Comparison of ENCODE assay signal across 1 cellular context in the genomic region with DNA sequence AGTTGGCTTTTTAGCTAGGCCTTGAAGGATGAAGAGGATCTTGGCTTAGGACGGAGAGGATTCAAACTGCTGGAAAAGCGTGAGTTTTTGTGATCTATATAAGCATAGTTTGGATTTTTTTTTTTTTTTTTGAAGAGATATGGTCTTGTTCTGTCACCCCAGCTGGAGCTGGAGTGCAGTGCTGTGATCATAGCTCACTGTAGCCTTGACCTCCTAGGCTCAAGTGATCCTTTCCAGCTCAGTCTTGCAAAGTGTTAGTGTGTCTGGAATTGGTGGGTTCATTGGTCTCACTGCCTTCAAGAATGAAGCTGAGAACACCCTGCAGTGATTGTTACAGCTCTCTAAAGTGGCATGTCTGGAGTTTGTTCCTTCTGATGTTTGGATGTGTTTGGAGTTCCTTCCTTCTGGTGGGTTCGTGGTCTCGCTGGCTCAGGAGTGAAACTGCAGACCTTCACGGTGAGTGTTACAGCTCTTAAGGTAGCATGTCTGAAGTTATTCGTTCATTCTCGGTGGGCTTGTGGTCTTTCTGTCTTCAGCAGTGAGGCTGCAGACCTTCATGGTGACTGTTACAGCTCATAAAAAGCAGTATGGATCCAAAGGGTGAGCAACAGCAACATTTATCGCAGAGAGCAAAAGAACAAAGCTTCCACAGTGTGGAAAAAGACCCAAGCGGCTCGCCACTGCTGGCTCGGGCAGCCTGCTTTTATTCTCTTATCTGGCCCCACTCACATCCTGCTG.
TF ChIP-seq lines count a peak whose summit lies in the region.

No MANE protein-coding gene starts in this region.

TF ChIP-seq in HepG2, 621 proteins besides CTCF, POLR2A, EP300 and RAD21 (continued from another document):
- no peak for TF ChIP-seq PTBP1 (IDR thresholded peaks at IDR 0.05; ENCODE audit: low read depth, low read length, poor library complexity, severe bottlenecking)
- no peak for TF ChIP-seq HNRNPUL1 (IDR thresholded peaks at IDR 0.05; ENCODE audit: low read depth, low read length)
- TF ChIP-seq, protein P1, sequence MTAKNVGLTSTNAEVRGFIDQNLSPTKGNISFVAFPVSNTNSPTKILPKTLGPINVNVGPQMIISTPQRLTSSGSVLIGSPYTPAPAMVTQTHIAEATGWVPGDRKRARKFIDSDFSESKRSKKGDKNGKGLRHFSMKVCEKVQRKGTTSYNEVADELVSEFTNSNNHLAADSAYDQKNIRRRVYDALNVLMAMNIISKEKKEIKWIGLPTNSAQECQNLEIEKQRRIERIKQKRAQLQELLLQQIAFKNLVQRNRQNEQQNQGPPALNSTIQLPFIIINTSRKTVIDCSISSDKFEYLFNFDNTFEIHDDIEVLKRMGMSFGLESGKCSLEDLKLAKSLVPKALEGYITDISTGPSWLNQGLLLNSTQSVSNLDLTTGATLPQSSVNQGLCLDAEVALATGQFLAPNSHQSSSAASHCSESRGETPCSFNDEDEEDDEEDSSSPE (CRISPR knock-in tag; IDR thresholded peaks at IDR 0.05): no peak
- TF ChIP-seq ZNF674 (CRISPR knock-in tag; IDR thresholded peaks at IDR 0.05; ENCODE audit: low read depth): no peak
- TF ChIP-seq ZKSCAN1 (IDR thresholded peaks at IDR 0.05; ENCODE audit: low read length): no peak
- 0 out of 2 replicates have a peak, but pooled peaks have one; percentile 54 for TF ChIP-seq ZNF235 (CRISPR knock-in tag; IDR thresholded peaks at IDR 0.05; ENCODE audit: borderline replicate concordance)
- no peak for TF ChIP-seq BORCS8-MEF2B (CRISPR knock-in tag; IDR thresholded peaks at IDR 0.05)
- no peak for TF ChIP-seq ZNF460 (CRISPR knock-in tag; IDR thresholded peaks at IDR 0.05; ENCODE audit: borderline replicate concordance)
- no peak for TF ChIP-seq RARG (CRISPR knock-in tag; IDR thresholded peaks at IDR 0.05; ENCODE audit: low read depth)
- peak; percentile 69 for TF ChIP-seq POLR2AphosphoS5 (IDR thresholded peaks at IDR 0.05; ENCODE audit: low read depth, low read length)
- TF ChIP-seq, protein P2, sequence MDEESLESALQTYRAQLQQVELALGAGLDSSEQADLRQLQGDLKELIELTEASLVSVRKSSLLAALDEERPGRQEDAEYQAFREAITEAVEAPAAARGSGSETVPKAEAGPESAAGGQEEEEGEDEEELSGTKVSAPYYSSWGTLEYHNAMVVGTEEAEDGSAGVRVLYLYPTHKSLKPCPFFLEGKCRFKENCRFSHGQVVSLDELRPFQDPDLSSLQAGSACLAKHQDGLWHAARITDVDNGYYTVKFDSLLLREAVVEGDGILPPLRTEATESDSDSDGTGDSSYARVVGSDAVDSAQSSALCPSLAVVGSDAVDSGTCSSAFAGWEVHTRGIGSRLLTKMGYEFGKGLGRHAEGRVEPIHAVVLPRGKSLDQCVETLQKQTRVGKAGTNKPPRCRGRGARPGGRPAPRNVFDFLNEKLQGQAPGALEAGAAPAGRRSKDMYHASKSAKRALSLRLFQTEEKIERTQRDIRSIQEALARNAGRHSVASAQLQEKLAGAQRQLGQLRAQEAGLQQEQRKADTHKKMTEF (CRISPR knock-in tag; IDR thresholded peaks at IDR 0.05): 0 out of 2 replicates have a peak, but pooled peaks have one; percentile 36
- TF ChIP-seq ZNF350 (CRISPR knock-in tag; IDR thresholded peaks at IDR 0.05; ENCODE audit: borderline replicate concordance, low read depth): no peak
- TF ChIP-seq ZNF614 (CRISPR knock-in tag; IDR thresholded peaks at IDR 0.05; ENCODE audit: borderline replicate concordance): no peak
- no peak for TF ChIP-seq SYNCRIP (IDR thresholded peaks at IDR 0.05; ENCODE audit: insufficient read depth, low read depth, low read length)
- TF ChIP-seq ATF7-NPFF (CRISPR knock-in tag; IDR thresholded peaks at IDR 0.05; ENCODE audit: low read depth): no peak
- peak; percentile 39; the same call in 1 of the 2 replicates for TF ChIP-seq TAF1 (CRISPR knock-in tag; IDR thresholded peaks at IDR 0.05)
- TF ChIP-seq HBP1 (CRISPR knock-in tag; IDR thresholded peaks at IDR 0.05; ENCODE audit: low read depth): no peak
- TF ChIP-seq PAF1 (CRISPR knock-in tag; IDR thresholded peaks at IDR 0.05): no peak
- no peak for TF ChIP-seq IRX3 (CRISPR knock-in tag; IDR thresholded peaks at IDR 0.05; ENCODE audit: borderline replicate concordance, low read depth)
- no peak for TF ChIP-seq ZBTB33 (CRISPR knock-in tag; IDR thresholded peaks at IDR 0.05)
- no peak for TF ChIP-seq TBP (CRISPR knock-in tag; IDR thresholded peaks at IDR 0.05)
- TF ChIP-seq ZBTB7A (CRISPR knock-in tag; IDR thresholded peaks at IDR 0.05): no peak
- no peak for TF ChIP-seq ZBTB42 (CRISPR knock-in tag; IDR thresholded peaks at IDR 0.05)
- TF ChIP-seq ZNF772 (CRISPR knock-in tag; IDR thresholded peaks at IDR 0.05): no peak
- TF ChIP-seq ZNF766 (CRISPR knock-in tag; IDR thresholded peaks at IDR 0.05; ENCODE audit: borderline replicate concordance): no peak
